ENCODE assay signal across 8 cellular contexts in the genomic region with DNA sequence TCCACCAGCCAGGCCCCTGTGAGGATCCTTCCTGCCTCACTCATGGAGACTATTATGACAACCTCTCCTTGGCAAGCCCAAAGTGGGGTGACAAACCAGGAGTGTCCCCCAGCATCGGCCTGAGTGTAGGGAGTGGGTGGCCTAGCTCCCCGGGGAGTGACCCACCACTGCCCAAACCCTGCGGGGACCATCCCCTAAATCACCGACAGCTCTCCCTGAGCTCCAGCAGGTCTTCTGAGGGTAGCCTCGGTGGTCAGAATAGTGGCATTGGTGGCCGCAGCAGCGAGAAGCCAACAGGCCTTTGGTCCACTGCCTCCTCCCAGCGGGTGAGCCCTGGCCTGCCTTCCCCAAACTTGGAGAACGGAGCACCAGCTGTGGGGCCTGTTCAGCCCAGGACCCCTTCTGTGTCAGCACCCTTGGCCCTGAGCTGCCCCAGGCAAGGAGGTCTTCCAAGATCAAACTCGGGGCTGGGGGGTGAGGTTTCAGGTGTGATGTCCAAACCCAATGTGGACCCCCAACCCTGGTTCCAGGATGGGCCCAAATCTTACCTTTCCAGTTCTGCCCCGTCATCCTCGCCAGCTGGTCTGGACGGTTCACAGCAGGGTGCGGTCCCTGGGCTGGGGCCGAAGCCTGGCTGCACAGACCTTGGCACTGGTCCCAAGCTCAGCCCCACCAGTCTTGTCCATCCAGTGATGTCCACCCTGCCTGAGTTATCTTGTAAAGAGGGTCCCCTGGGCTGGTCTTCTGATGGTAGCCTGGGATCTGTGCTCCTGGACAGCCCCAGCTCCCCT. TPM values are rescaled to one million over a fixed set of nuclear protein-coding genes. Genes with fewer than 3 reads are reported as not detected.
DNase-seq lines count a peak whose midpoint lies in the region; ATAC-seq and TF ChIP-seq lines count a peak whose summit lies in the region.

No MANE protein-coding gene starts in this region.

- no peaks in the 10 kb centered on the region for H3K36me3 Mint-ChIP-seq in IgD-negative memory B cell
- peaks cover 14% of the 10 kb centered on the region for H3K36me3 Mint-ChIP-seq in effector memory CD8-positive, alpha-beta T cell (ENCODE audit: insufficient read depth)

- no peak overlapping the region for H2BK12ac ChIP-seq in neuronal stem cell (ENCODE audit: low read length)

- H3K4ac ChIP-seq in neuronal stem cell (ENCODE audit: low read length), result no peak overlapping the region

- H4K91ac ChIP-seq in neuronal stem cell (ENCODE audit: low read depth, low read length, poor library complexity), result no peak overlapping the region

- H2AK5ac ChIP-seq in neuronal stem cell (ENCODE audit: low read depth, low read length), result peak overlapping the region; percentile 5

- no peak overlapping the region for H2AFZ ChIP-seq in neuronal stem cell (ENCODE audit: low read length)

- ATAC-seq in effector memory CD8-positive, alpha-beta T cell (replicated peaks), result no peak
- ATAC-seq in GM18519 (IDR thresholded peaks at IDR 0.05; ENCODE audit: low FRiP score, unreplicated experiment), result no peak

- H3K27me3 ChIP-seq in neuronal stem cell (ENCODE audit: control insufficient read depth in 3 of 3, insufficient read depth in 3 of 3, low read depth in 1 of 3, low read length in 3 of 3), result no peaks in the 10 kb centered on the region

- TF ChIP-seq CTCF in GM12865 (IDR thresholded peaks at IDR 0.05; ENCODE audit: insufficient read depth, low read depth, low read length, missing control alignments), result no peak

- H2BK120ac ChIP-seq in neuronal stem cell (ENCODE audit: low read depth, low read length), result no peak overlapping the region

- peaks cover 2% of the 10 kb centered on the region for H3K79me1 ChIP-seq in neuronal stem cell (ENCODE audit: low read depth, low read length)

- H3K27me3 Mint-ChIP-seq in IgD-negative memory B cell, result no peaks in the 10 kb centered on the region
- no peaks in the 10 kb centered on the region for H3K27me3 Mint-ChIP-seq in effector memory CD8-positive, alpha-beta T cell

- peaks cover 40 to 51% (median 41%) of the 10 kb centered on the region in 3 donors for H3K4me1 Mint-ChIP-seq in IgD-negative memory B cell
- H3K4me1 Mint-ChIP-seq in effector memory CD8-positive, alpha-beta T cell (ENCODE audit: low read depth in 2 of 2), result peaks cover 65 to 67% of the 10 kb centered on the region in 2 donors

- peak overlapping the region; percentile 77 for H3K23ac ChIP-seq in neuronal stem cell (ENCODE audit: low read depth, low read length, poor library complexity)

- peak; percentile 46 for DNase-seq in GM12865 (ENCODE audit: low read depth)
- DNase-seq in effector memory CD8-positive, alpha-beta T cell, result no peak
- no peak for DNase-seq in neuronal stem cell (ENCODE audit: low spot score)
- no peak for DNase-seq in NCI-H226
- no peak for DNase-seq in NK-92 treated with Interleukin-12 subunit alpha and Interleukin-12 subunit beta, amount 100 ng/mL, for 24 hours (lab: John Stamatoyannopoulos, UW)
- DNase-seq in NCI-H1048 (lab: John Stamatoyannopoulos, UW), result no peak

- peak overlapping the region; percentile 93 to 98 (median 96) for H3K4me3 Mint-ChIP-seq in IgD-negative memory B cell
- peak overlapping the region; percentile 84 to 89 for H3K4me3 Mint-ChIP-seq in effector memory CD8-positive, alpha-beta T cell

- H4K8ac ChIP-seq in neuronal stem cell (ENCODE audit: low read depth, low read length), result no peak overlapping the region

- peak overlapping the region; percentile 1 for H2BK15ac ChIP-seq in neuronal stem cell (ENCODE audit: low read length)

- no peak overlapping the region for H3K4me2 ChIP-seq in neuronal stem cell (ENCODE audit: insufficient read depth, low read length, poor library complexity, severe bottlenecking)

- peaks cover 5 to 16% of the 10 kb centered on the region in 2 donors for H3K4me1 ChIP-seq in neuronal stem cell (ENCODE audit: control insufficient read depth in 2 of 2, insufficient read depth in 1 of 2, low read depth in 1 of 2, low read length in 2 of 2)

- H3K18ac ChIP-seq in neuronal stem cell (ENCODE audit: low read length), result no peak overlapping the region

- no peaks in the 10 kb centered on the region for H3K9me3 Mint-ChIP-seq in IgD-negative memory B cell
- H3K9me3 Mint-ChIP-seq in effector memory CD8-positive, alpha-beta T cell, result no peaks in the 10 kb centered on the region

- H3K14ac ChIP-seq in neuronal stem cell (ENCODE audit: low read length), result no peak overlapping the region

- no peak overlapping the region for H3K9ac ChIP-seq in neuronal stem cell (ENCODE audit: low read depth, low read length, poor library complexity)

- no peak overlapping the region for H3K27ac ChIP-seq in neuronal stem cell (replicated peaks; ENCODE audit: low read length)

- peaks cover 0 to 11% of the 10 kb centered on the region in 2 donors for H3K9me3 ChIP-seq in neuronal stem cell (replicated peaks in 1 of 2; ENCODE audit: control insufficient read depth in 2 of 2, insufficient read depth in 1 of 2, low read depth in 1 of 2, low read length in 2 of 2)

- H3K27ac Mint-ChIP-seq in IgD-negative memory B cell, result peak overlapping the region; percentile 92 to 97 (median 96)
- H3K27ac Mint-ChIP-seq in effector memory CD8-positive, alpha-beta T cell, result peak overlapping the region; percentile 89 to 94

- H3K4me3 ChIP-seq in GM12865 (ENCODE audit: low read depth, low read length) (peak overlapping the region; percentile 85), neuronal stem cell (ENCODE audit: low read length in 2 of 2) (no peak overlapping the region)

- no CpG with 5 or more reads among the region's 15 CpGs for WGBS in neuronal stem cell (ENCODE audit: extremely low coverage in 2 of 2, insufficient read length in 2 of 2, insufficient replicate concordance in 1 of 2), 2 donors

- no peak overlapping the region for H2BK5ac ChIP-seq in neuronal stem cell (ENCODE audit: low read length)

- peaks cover 4% of the 10 kb centered on the region in 2 donors for H3K36me3 ChIP-seq in neuronal stem cell (replicated peaks in 1 of 2; ENCODE audit: control insufficient read depth in 2 of 2, insufficient read depth in 2 of 2, low read length in 2 of 2)

RNA-seq across cellular contexts. Expression of gene LIMD1, which starts 1.0 kb away (rescaled TPM):
- 23.0 TPM for polyA plus RNA-seq in IgD-negative memory B cell
- 5.5 TPM for polyA plus RNA-seq in neuronal stem cell (2013, experiment 1 of 2)
- 5.7 TPM for polyA plus RNA-seq in neuronal stem cell (2013, experiment 2 of 2)
